ENCODE assay signal across 9 cellular contexts in the genomic region with DNA sequence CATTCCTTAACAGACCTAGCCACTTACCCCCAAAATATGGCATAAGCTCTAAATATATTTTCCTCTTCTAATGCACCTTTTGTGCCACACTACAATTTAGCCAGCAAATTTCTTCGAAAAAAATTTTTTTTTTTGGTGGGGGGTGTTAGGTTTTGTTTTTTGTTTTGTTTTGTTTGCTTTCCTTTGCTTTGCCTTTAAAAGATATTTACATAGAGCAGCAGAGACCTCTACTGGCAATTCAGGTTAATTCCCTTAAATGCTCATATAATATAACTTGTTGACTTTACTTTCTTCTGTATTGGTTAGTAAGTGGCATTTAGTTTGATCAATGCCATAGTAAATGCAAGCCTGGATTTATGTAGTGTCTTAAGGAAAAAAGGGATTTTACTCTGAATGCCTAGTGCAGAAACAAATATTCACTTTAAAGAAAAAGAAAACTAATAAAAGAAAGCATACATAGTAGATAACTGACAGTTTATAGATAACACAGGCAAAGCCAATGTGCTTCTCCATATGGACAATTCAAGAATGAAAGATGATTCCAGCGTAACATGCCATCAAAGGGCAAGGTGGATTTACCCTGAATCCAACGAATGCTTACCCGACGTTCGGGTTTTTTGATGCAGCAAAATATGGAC.
A peak's percentile ranks its signal among the peaks of the same experiment; 100 is the strongest.
DNase-seq lines count a peak whose midpoint lies in the region; ATAC-seq and TF ChIP-seq lines count a peak whose summit lies in the region.
"Had no signal": no experiment of that assay in that cellular context is flagged by ENCODE, and none has a peak within 500 bp of the region (broad histone marks: within the 10 kb centered on the region; RNA-seq: fewer than 3 reads in every experiment).

No MANE protein-coding gene starts in this region.

- TF ChIP-seq CTCF in CD8-positive, alpha-beta T cell (IDR thresholded peaks at IDR 0.05) = peak; percentile 38
- TF ChIP-seq CTCF in astrocyte of the cerebellum (IDR thresholded peaks at IDR 0.05; ENCODE audit: low read depth, low read length, missing control alignments) = peak; percentile 30
- TF ChIP-seq CTCF in liver (IDR thresholded peaks at IDR 0.05; ENCODE audit: low read depth, low read length, missing input control) = peak; percentile 42

- POLR2A ChIA-PET in CD8-positive, alpha-beta T cell (lab: Charles Lee) = no interaction called here

- TF ChIP-seq RAD21 in liver (IDR thresholded peaks at IDR 0.05) = peak; percentile 72

- DNase-seq in CD8-positive, alpha-beta T cell = no peak
- peak; percentile 19 for DNase-seq in astrocyte of the cerebellum (ENCODE audit: low read depth)
- no peak for DNase-seq in NCI-H1930 (lab: John Stamatoyannopoulos, UW)
- DNase-seq in activated naive CD8-positive, alpha-beta T cell treated with anti-CD3 and anti-CD28 coated beads, Interleukin-2, amount 50 U/mL, for 24 hours = no peak
- no peak for DNase-seq in head of caudate nucleus
- DNase-seq: activated CD4-positive, alpha-beta T cell treated with anti-CD3 and anti-CD28 coated beads for 36 hours had no signal

- H3K36me3 ChIP-seq in CD8-positive, alpha-beta T cell (ENCODE audit: insufficient read depth, low read length) = no peaks in the 10 kb centered on the region
- H3K36me3 ChIP-seq in liver (ENCODE audit: control insufficient read depth in 4 of 4, insufficient read depth in 3 of 4, low read depth in 1 of 4, low read length in 3 of 4) = no peaks in the 10 kb centered on the region

- CTCF ChIA-PET in CD8-positive, alpha-beta T cell (lab: Charles Lee) = interaction anchor here (0.7 to 2.8 kb wide), 4 partner anchors 22 to 1780 kb away, joined by 3 to 16 read pairs (median 4); no protein-coding TSS in a partner anchor

- ATAC-seq in CD8-positive, alpha-beta T cell = no peak
- peak; percentile 52 for ATAC-seq in HG03342 (IDR thresholded peaks at IDR 0.05; ENCODE audit: unreplicated experiment)
- no peak for ATAC-seq in activated naive CD8-positive, alpha-beta T cell treated with anti-CD3 and anti-CD28 coated beads, Interleukin-2, amount 50 U/mL, for 24 hours
- no peak for ATAC-seq in activated T-helper 17 cell treated with anti-CD3 and anti-CD28 coated beads, Interleukin-2, amount 50 U/mL, for 72 hours (replicated peaks)
- ATAC-seq: activated CD4-positive, alpha-beta T cell treated with anti-CD3 and anti-CD28 coated beads for 36 hours had no signal

- H3K9ac ChIP-seq in liver (ENCODE audit: low read depth in 1 of 2, low read length in 2 of 2) = no peak overlapping the region

- H3K9me3 ChIP-seq in CD8-positive, alpha-beta T cell (ENCODE audit: low read length) = no peaks in the 10 kb centered on the region
- H3K9me3 ChIP-seq in liver (ENCODE audit: control insufficient read depth in 4 of 4, low read length in 3 of 4) = no peaks in the 10 kb centered on the region

- H3K4me3 Mint-ChIP-seq in CD8-positive, alpha-beta T cell = no peak overlapping the region
- no peak overlapping the region for H3K4me3 Mint-ChIP-seq in activated naive CD8-positive, alpha-beta T cell treated with anti-CD3 and anti-CD28 coated beads, Interleukin-2, amount 50 U/mL, for 24 hours
- H3K4me3 Mint-ChIP-seq in activated T-helper 17 cell treated with anti-CD3 and anti-CD28 coated beads, Interleukin-2, amount 50 U/mL, for 72 hours = no peak overlapping the region
- H3K4me3 Mint-ChIP-seq: activated CD4-positive, alpha-beta T cell treated with anti-CD3 and anti-CD28 coated beads for 36 hours had no signal

- H3K27ac ChIP-seq in CD8-positive, alpha-beta T cell (ENCODE audit: low read depth, low read length) = no peak overlapping the region
- no peak overlapping the region for H3K27ac ChIP-seq in liver (ENCODE audit: low read depth in 1 of 2, low read length in 2 of 2)

- H3K4me1 ChIP-seq in CD8-positive, alpha-beta T cell (ENCODE audit: insufficient read depth, low read length) = no peaks in the 10 kb centered on the region
- H3K4me1 ChIP-seq in liver (ENCODE audit: control insufficient read depth in 4 of 4, insufficient read depth in 4 of 4, low read length in 3 of 4) = no peaks in the 10 kb centered on the region

- no peaks in the 10 kb centered on the region for H3K4me1 Mint-ChIP-seq in CD8-positive, alpha-beta T cell (ENCODE audit: low read depth)
- peaks cover 2% of the 10 kb centered on the region for H3K4me1 Mint-ChIP-seq in activated naive CD8-positive, alpha-beta T cell treated with anti-CD3 and anti-CD28 coated beads, Interleukin-2, amount 50 U/mL, for 24 hours
- no peaks in the 10 kb centered on the region for H3K4me1 Mint-ChIP-seq in activated T-helper 17 cell treated with anti-CD3 and anti-CD28 coated beads, Interleukin-2, amount 50 U/mL, for 72 hours
- H3K4me1 Mint-ChIP-seq: activated CD4-positive, alpha-beta T cell treated with anti-CD3 and anti-CD28 coated beads for 36 hours had no signal

- no peak overlapping the region for H3K4me3 ChIP-seq in CD8-positive, alpha-beta T cell (ENCODE audit: low read depth, low read length)
- H3K4me3 ChIP-seq in astrocyte of the cerebellum (ENCODE audit: low read depth, low read length) = no peak overlapping the region
- H3K4me3 ChIP-seq in liver (ENCODE audit: low read depth in 1 of 3, low read length in 3 of 3) = no peak overlapping the region

- peaks cover 13% of the 10 kb centered on the region for H3K27me3 Mint-ChIP-seq in CD8-positive, alpha-beta T cell (ENCODE audit: low read depth)
- peaks cover 8% of the 10 kb centered on the region for H3K27me3 Mint-ChIP-seq in activated naive CD8-positive, alpha-beta T cell treated with anti-CD3 and anti-CD28 coated beads, Interleukin-2, amount 50 U/mL, for 24 hours
- peaks cover 15% of the 10 kb centered on the region for H3K27me3 Mint-ChIP-seq in activated T-helper 17 cell treated with anti-CD3 and anti-CD28 coated beads, Interleukin-2, amount 50 U/mL, for 72 hours

- WGBS in liver = 67% methylated on average over 6 of the region's 6 CpGs

- H3K9me3 Mint-ChIP-seq in CD8-positive, alpha-beta T cell = no peaks in the 10 kb centered on the region
- H3K9me3 Mint-ChIP-seq in activated naive CD8-positive, alpha-beta T cell treated with anti-CD3 and anti-CD28 coated beads, Interleukin-2, amount 50 U/mL, for 24 hours = no peaks in the 10 kb centered on the region
- H3K9me3 Mint-ChIP-seq in activated T-helper 17 cell treated with anti-CD3 and anti-CD28 coated beads, Interleukin-2, amount 50 U/mL, for 72 hours = no peaks in the 10 kb centered on the region

- H3K36me3 Mint-ChIP-seq in CD8-positive, alpha-beta T cell = no peaks in the 10 kb centered on the region
- no peaks in the 10 kb centered on the region for H3K36me3 Mint-ChIP-seq in activated naive CD8-positive, alpha-beta T cell treated with anti-CD3 and anti-CD28 coated beads, Interleukin-2, amount 50 U/mL, for 24 hours (ENCODE audit: low read depth)
- no peaks in the 10 kb centered on the region for H3K36me3 Mint-ChIP-seq in activated T-helper 17 cell treated with anti-CD3 and anti-CD28 coated beads, Interleukin-2, amount 50 U/mL, for 72 hours (ENCODE audit: low read depth)

- no peak overlapping the region for H3K27ac Mint-ChIP-seq in CD8-positive, alpha-beta T cell
- H3K27ac Mint-ChIP-seq in activated naive CD8-positive, alpha-beta T cell treated with anti-CD3 and anti-CD28 coated beads, Interleukin-2, amount 50 U/mL, for 24 hours = no peak overlapping the region
- H3K27ac Mint-ChIP-seq in activated T-helper 17 cell treated with anti-CD3 and anti-CD28 coated beads, Interleukin-2, amount 50 U/mL, for 72 hours = no peak overlapping the region
- H3K27ac Mint-ChIP-seq: activated CD4-positive, alpha-beta T cell treated with anti-CD3 and anti-CD28 coated beads for 36 hours had no signal

- intact Hi-C loops in CD8-positive, alpha-beta T cell (cut with DNase I, micrococcal nuclease) = loop anchor here in 1 of 2 experiments (10.0 kb wide), 1 partner anchor 1880 kb away; no protein-coding TSS in a partner anchor
- intact Hi-C loops in head of caudate nucleus (cut with DNase I) = no loop called here

- in situ Hi-C loops in astrocyte of the cerebellum (cut with HindIII; ENCODE audit: low sequenced_read_pairs) = no loop called here

- H3K27me3 ChIP-seq in CD8-positive, alpha-beta T cell (ENCODE audit: insufficient read depth, low read length) = no peaks in the 10 kb centered on the region
- H3K27me3 ChIP-seq in liver (ENCODE audit: control insufficient read depth in 4 of 4, insufficient read depth in 4 of 4, low read length in 3 of 4) = no peaks in the 10 kb centered on the region

TF ChIP-seq in liver, 16 proteins besides CTCF, POLR2A, EP300 and RAD21:
- TF ChIP-seq FOXA2 (IDR thresholded peaks at IDR 0.05) = peak; percentile 45
- no peak for TF ChIP-seq JUND (IDR thresholded peaks at IDR 0.05)
